ENCODE assay signal across 18 cellular contexts in genomic region chr10:124600051-124600880, GRCh38.
DNase-seq lines count a peak whose midpoint lies in the region; ATAC-seq, FAIRE-seq and TF ChIP-seq lines count a peak whose summit lies in the region.
"Had no signal": no experiment of that assay in that cellular context is flagged by ENCODE, and none has a peak within 500 bp of the region (broad histone marks: within the 10 kb centered on the region; RNA-seq: fewer than 3 reads in every experiment).

No MANE protein-coding gene starts in this region.

- H3K27me3 ChIP-seq in spleen (replicated peaks in 1 of 7) = no peaks in the 10 kb centered on the region

- DNase-seq in Right ventricle myocardium inferior (ENCODE audit: missing footprints) = peak; percentile 53
- no peak for DNase-seq in left cardiac atrium
- DNase-seq in NAMALWA (ENCODE audit: low spot score) = peak; percentile 62
- DNase-seq in kidney = peak; percentile 71
- peak; percentile 76 for DNase-seq in spleen
- no peak for DNase-seq in effector CD4-positive, alpha-beta T cell
- no peak for DNase-seq in HuH-7 (ENCODE audit: low spot score)
- DNase-seq: DMS153, EL, NCI-H1105, NCI-H1694 treated with DMSO at 0.1 percent for 48 hours, NCI-H748 treated with DMSO at 0.1 percent for 48 hours, SHP77 had no signal

- H3K9ac ChIP-seq in kidney (ENCODE audit: low read length in 2 of 2) = no peak overlapping the region

- no peak for FAIRE-seq in kidney (lab: Jason Lieb, UNC)
- FAIRE-seq: K562 had no signal

- H3K4me3 ChIP-seq in kidney (ENCODE audit: low read length in 2 of 2) (no peak overlapping the region), spleen (no peak overlapping the region)
- H3K4me3 ChIP-seq: K562 had no signal

- no peak for TF ChIP-seq POLR2A in spleen (IDR thresholded peaks at IDR 0.05)

- H3K9me3 ChIP-seq in kidney (ENCODE audit: control insufficient read depth in 1 of 2, low read length in 2 of 2) (no peaks in the 10 kb centered on the region), spleen (no peaks in the 10 kb centered on the region)

- WGBS in spleen, 5 donors = 74 to 90% (median 86%) methylated on average over 14 to 18 of the region's 18 CpGs

- intact Hi-C loops in Right ventricle myocardium inferior (cut with DNase I) (no loop called here), left cardiac atrium (cut with DNase I) (no loop called here), kidney (cut with DNase I) (no loop called here), spleen (cut with DNase I; ENCODE audit: low total_unique reads) (no loop called here)

- no peak for ATAC-seq in Right ventricle myocardium inferior
- no peak for ATAC-seq in left cardiac atrium
- no peak for ATAC-seq in HG03520 (IDR thresholded peaks at IDR 0.05; ENCODE audit: unreplicated experiment)
- ATAC-seq: K562, Panc1 had no signal

- no peak overlapping the region for H3K27ac ChIP-seq in kidney (ENCODE audit: low read depth in 2 of 2, low read length in 2 of 2)
- peak overlapping the region in 5 of 8 donors; percentile 46 to 86 (median 62) for H3K27ac ChIP-seq in spleen
- H3K27ac ChIP-seq: 22Rv1, C4-2B had no signal

- H3K36me3 ChIP-seq in kidney (ENCODE audit: control insufficient read depth in 1 of 2, insufficient read depth in 2 of 2, low read length in 2 of 2) (no peaks in the 10 kb centered on the region), spleen (no peaks in the 10 kb centered on the region)

- H3K4me1 ChIP-seq in kidney (ENCODE audit: control insufficient read depth in 1 of 2, insufficient read depth in 1 of 2, low read depth in 1 of 2, low read length in 2 of 2) (peaks cover 2 to 4% of the 10 kb centered on the region in 2 donors), spleen (peaks cover 3 to 90% (median 53%) of the 10 kb centered on the region in 6 donors)

- no peak for TF ChIP-seq CTCF in kidney (IDR thresholded peaks at IDR 0.05; ENCODE audit: borderline replicate concordance, extremely low read depth, insufficient read depth)
- TF ChIP-seq CTCF in spleen (IDR thresholded peaks at IDR 0.05 in 8 of 11, conservative IDR thresholded peaks at IDR 0.05 in 3 of 11) = no peak

Comparison
In these comparisons a context has a peak if more than half of its experiments do, and no peak if none do; other contexts are left out.
1. DNase-seq: peak in Right ventricle myocardium inferior (single experiment), NAMALWA (single experiment), kidney (single experiment) and spleen (single experiment); none in left cardiac atrium (single experiment), effector CD4-positive, alpha-beta T cell (single experiment) and HuH-7 (single experiment).
2. H3K27ac ChIP-seq: peak in spleen (5 of 8); none in kidney (0 of 2).